ENCODE assay signal across 8 cellular contexts in the genomic region with DNA sequence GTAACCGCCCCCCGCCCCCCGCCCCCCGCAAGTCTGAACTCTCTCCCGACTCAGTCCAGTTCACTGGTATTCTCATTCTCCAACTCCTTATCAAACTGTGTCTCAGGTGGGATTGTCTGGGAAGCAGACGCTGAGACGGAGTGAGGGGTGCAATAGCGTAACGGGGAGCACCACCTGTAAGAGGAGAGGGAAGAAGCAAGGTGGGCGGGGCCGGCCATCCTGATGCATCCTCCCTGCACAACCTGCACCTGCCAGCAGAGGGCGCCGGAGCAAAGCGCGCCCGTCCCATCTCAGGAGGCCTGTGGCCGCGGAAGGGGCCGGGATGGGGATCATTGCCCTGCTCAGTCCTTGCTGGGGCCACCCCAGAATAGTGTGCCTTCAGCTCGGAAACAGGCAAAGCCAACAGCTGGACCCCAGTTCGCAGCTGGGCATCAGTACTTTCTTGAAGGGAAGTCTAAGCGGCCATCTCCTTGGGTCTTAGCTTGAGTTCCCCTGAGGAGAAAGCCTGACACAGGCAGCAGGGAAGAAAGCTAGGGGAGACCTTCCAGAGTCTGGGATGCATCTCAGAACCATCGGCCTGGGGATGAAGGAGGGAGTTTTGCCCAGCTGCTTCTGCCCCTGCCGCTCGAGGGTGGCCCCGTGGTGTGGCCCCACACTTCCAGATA.
A peak's percentile ranks its signal among the peaks of the same experiment; 100 is the strongest.
DNase-seq lines count a peak whose midpoint lies in the region; ATAC-seq and TF ChIP-seq lines count a peak whose summit lies in the region.

No MANE protein-coding gene starts in this region.

- BruUV-seq in HCT116 (replicated peaks; lab: Mats Ljungman, UMichigan): no TSS peak

- ATAC-seq in HCT116: peak; percentile 66
- ATAC-seq in natural killer cell treated with Interleukin-12 subunit alpha and Interleukin-12 subunit beta and Interleukin-15 and Interleukin-18, amount 100 ng/mL, for 72 hours: peak; percentile 45 to 66

- TF ChIP-seq CTCF in DOHH2 (IDR thresholded peaks at IDR 0.05; ENCODE audit: low read depth, low read length, poor library complexity, severe bottlenecking) (peak; percentile 98), HCT116 (IDR thresholded peaks at IDR 0.05 in 2 of 3, conservative IDR thresholded peaks at IDR 0.05 in 1 of 3; ENCODE audit: borderline replicate concordance in 1 of 3, insufficient read depth in 1 of 3, low read depth in 2 of 3, low read length in 2 of 3) (peak; percentile 66 to 98 (median 97); a peak in 5 of 6 replicates), endothelial cell (IDR thresholded peaks at IDR 0.05; ENCODE audit: unreplicated experiment) (peak; percentile 89), tibial artery (IDR thresholded peaks at IDR 0.05) (peak; percentile 55 to 78)

- H3K4me1 ChIP-seq in DOHH2 (ENCODE audit: control insufficient read depth, low read length) (peaks cover 8% of the 10 kb centered on the region; the same call in 1 of the 2 replicates), HCT116 (ENCODE audit: control insufficient read depth in 1 of 2, insufficient read depth in 2 of 2, low read length in 2 of 2) (peaks cover 5 to 40% of the 10 kb centered on the region in 2 experiments; a peak in 3 of 4 replicates), tibial artery (peaks cover 0 to 18% (median 8%) of the 10 kb centered on the region in 4 donors)

- H3K27me3 ChIP-seq in DOHH2 (ENCODE audit: control insufficient read depth, low read length) (peaks cover 22% of the 10 kb centered on the region), HCT116 (ENCODE audit: insufficient read depth, low read length) (no peaks in the 10 kb centered on the region), tibial artery (peaks cover 0 to 62% of the 10 kb centered on the region in 2 donors)

- no peaks in the 10 kb centered on the region for H3K36me3 ChIP-seq in DOHH2 (ENCODE audit: control insufficient read depth, low read length)
- no peaks in the 10 kb centered on the region for H3K36me3 ChIP-seq in HCT116 (ENCODE audit: control insufficient read depth in 1 of 2, insufficient read depth in 2 of 2, low read length in 2 of 2)
- H3K36me3 ChIP-seq in tibial artery: no peaks in the 10 kb centered on the region

- RAD21 ChIA-PET in HCT116 (lab: Charles Lee; ENCODE audit: low non-redundant PET in 1 of 2, low total read pairs in 2 of 2, uncharacterized antibody in 2 of 2, unreplicated experiment in 2 of 2): no interaction called here

- H3K27ac ChIP-seq in DOHH2 (ENCODE audit: low read depth, low read length) (no peak overlapping the region), HCT116 (ENCODE audit: low read depth, low read length) (no peak overlapping the region), tibial artery (no peak overlapping the region)

- H3K27me3 Mint-ChIP-seq in activated CD4-positive, alpha-beta memory T cell treated with anti-CD3 and anti-CD28 coated beads, Interleukin-2, amount 10 ng/mL, durations not matched to agents 7 days and 5 days: peaks cover 25% of the 10 kb centered on the region
- peaks cover 18% of the 10 kb centered on the region for H3K27me3 Mint-ChIP-seq in endothelial cell (ENCODE audit: unreplicated experiment)
- peaks cover 0 to 4% of the 10 kb centered on the region in 2 donors for H3K27me3 Mint-ChIP-seq in natural killer cell treated with Interleukin-12 subunit alpha and Interleukin-12 subunit beta and Interleukin-15 and Interleukin-18, amount 100 ng/mL, for 72 hours

- intact Hi-C loops in HCT116 (cut with micrococcal nuclease) (no loop called here), tibial artery (cut with DNase I; ENCODE audit: low total_unique reads) (loop anchor here (10.0 kb wide), 1 partner anchor 732 kb away; a partner anchor contains a TSS)

- H3K9me2 ChIP-seq in DOHH2 (replicated peaks; ENCODE audit: control insufficient read depth, low read length): no peaks in the 10 kb centered on the region
- H3K9me2 ChIP-seq in HCT116 (ENCODE audit: insufficient read depth): no peaks in the 10 kb centered on the region

- H3K9me3 ChIP-seq in DOHH2 (ENCODE audit: control insufficient read depth, insufficient read depth, low read length) (no peaks in the 10 kb centered on the region), HCT116 (ENCODE audit: control insufficient read depth in 1 of 2, insufficient read depth in 1 of 2, low read depth in 1 of 2, low read length in 2 of 2) (no peaks in the 10 kb centered on the region), tibial artery (no peaks in the 10 kb centered on the region)

- TF ChIP-seq RAD21 in HCT116 (IDR thresholded peaks at IDR 0.05; ENCODE audit: low read depth): peak; percentile 44

- H3F3A ChIP-seq in DOHH2 (ENCODE audit: control insufficient read depth, insufficient read depth): no peaks in the 10 kb centered on the region

- no peaks in the 10 kb centered on the region for H3K9me3 Mint-ChIP-seq in activated CD4-positive, alpha-beta memory T cell treated with anti-CD3 and anti-CD28 coated beads, Interleukin-2, amount 10 ng/mL, durations not matched to agents 7 days and 5 days
- H3K9me3 Mint-ChIP-seq in endothelial cell (ENCODE audit: unreplicated experiment): no peaks in the 10 kb centered on the region
- no peaks in the 10 kb centered on the region for H3K9me3 Mint-ChIP-seq in natural killer cell treated with Interleukin-12 subunit alpha and Interleukin-12 subunit beta and Interleukin-15 and Interleukin-18, amount 100 ng/mL, for 72 hours

- no peaks in the 10 kb centered on the region for H3K79me2 ChIP-seq in DOHH2 (ENCODE audit: control insufficient read depth, low read length)
- no peaks in the 10 kb centered on the region for H3K79me2 ChIP-seq in HCT116 (ENCODE audit: insufficient read depth, low read length)

- no peaks in the 10 kb centered on the region for H4K20me1 ChIP-seq in DOHH2 (ENCODE audit: control insufficient read depth, insufficient read depth, low read depth, low read length)
- no peaks in the 10 kb centered on the region for H4K20me1 ChIP-seq in HCT116 (ENCODE audit: insufficient read depth)

- H3K36me3 Mint-ChIP-seq in activated CD4-positive, alpha-beta memory T cell treated with anti-CD3 and anti-CD28 coated beads, Interleukin-2, amount 10 ng/mL, durations not matched to agents 7 days and 5 days (ENCODE audit: low read depth): no peaks in the 10 kb centered on the region
- no peaks in the 10 kb centered on the region for H3K36me3 Mint-ChIP-seq in endothelial cell (ENCODE audit: low read depth, unreplicated experiment)
- H3K36me3 Mint-ChIP-seq in natural killer cell treated with Interleukin-12 subunit alpha and Interleukin-12 subunit beta and Interleukin-15 and Interleukin-18, amount 100 ng/mL, for 72 hours: no peaks in the 10 kb centered on the region

- TF ChIP-seq POLR2A in HCT116 (IDR thresholded peaks at IDR 0.05; ENCODE audit: borderline replicate concordance, extremely low read depth, insufficient read depth, insufficient read length): no peak

- DNase-seq in HCT116 (ENCODE audit: low read depth, low spot score) (peak; percentile 42), NCI-H226 (peak; percentile 55), endothelial cell (ENCODE audit: low spot score) (peak; percentile 89), tibial artery (peak; percentile 42 to 74), superior temporal gyrus (ENCODE audit: extremely low spot score) (no peak)
- DNase-seq in activated CD4-positive, alpha-beta memory T cell treated with anti-CD3 and anti-CD28 coated beads, Interleukin-2, amount 10 ng/mL, durations not matched to agents 7 days and 5 days: peak; percentile 74
- peak; percentile 75 for DNase-seq in natural killer cell treated with Interleukin-12 subunit alpha and Interleukin-12 subunit beta and Interleukin-15 and Interleukin-18, amount 100 ng/mL, for 72 hours (ENCODE audit: low spot score)

- CTCF ChIA-PET in HCT116 (lab: Charles Lee): interaction anchor here (0.7 to 4.4 kb wide), 8 partner anchors 18 to 497 kb away, joined by 3 to 42 read pairs (median 4); no protein-coding TSS in a partner anchor
- CTCF ChIA-PET in activated CD4-positive, alpha-beta memory T cell treated with anti-CD3 and anti-CD28 coated beads, Interleukin-2, amount 10 ng/mL, durations not matched to agents 7 days and 5 days (lab: Charles Lee): interaction anchor here (1.1 to 1.7 kb wide), 3 partner anchors 15 to 381 kb away, joined by 3 to 5 read pairs (median 4); no protein-coding TSS in a partner anchor

- H3K4me2 ChIP-seq in DOHH2 (ENCODE audit: low read length) (no peak overlapping the region), HCT116 (ENCODE audit: low read length) (peak overlapping the region; percentile 50)

- no peak overlapping the region for H3K27ac Mint-ChIP-seq in activated CD4-positive, alpha-beta memory T cell treated with anti-CD3 and anti-CD28 coated beads, Interleukin-2, amount 10 ng/mL, durations not matched to agents 7 days and 5 days
- H3K27ac Mint-ChIP-seq in endothelial cell (ENCODE audit: unreplicated experiment): no peak overlapping the region
- H3K27ac Mint-ChIP-seq in natural killer cell treated with Interleukin-12 subunit alpha and Interleukin-12 subunit beta and Interleukin-15 and Interleukin-18, amount 100 ng/mL, for 72 hours: no peak overlapping the region

- H2AFZ ChIP-seq in HCT116 (ENCODE audit: low read depth, low read length, poor library complexity, severe bottlenecking): peak overlapping the region; percentile 94

- H3K4me1 Mint-ChIP-seq in activated CD4-positive, alpha-beta memory T cell treated with anti-CD3 and anti-CD28 coated beads, Interleukin-2, amount 10 ng/mL, durations not matched to agents 7 days and 5 days: no peaks in the 10 kb centered on the region
- no peaks in the 10 kb centered on the region for H3K4me1 Mint-ChIP-seq in endothelial cell (ENCODE audit: unreplicated experiment)
- peaks cover 0 to 3% of the 10 kb centered on the region in 2 donors for H3K4me1 Mint-ChIP-seq in natural killer cell treated with Interleukin-12 subunit alpha and Interleukin-12 subunit beta and Interleukin-15 and Interleukin-18, amount 100 ng/mL, for 72 hours (ENCODE audit: low read depth in 2 of 2)

- no peak overlapping the region for H3K4me3 Mint-ChIP-seq in activated CD4-positive, alpha-beta memory T cell treated with anti-CD3 and anti-CD28 coated beads, Interleukin-2, amount 10 ng/mL, durations not matched to agents 7 days and 5 days
- H3K4me3 Mint-ChIP-seq in endothelial cell (ENCODE audit: unreplicated experiment): no peak overlapping the region
- H3K4me3 Mint-ChIP-seq in natural killer cell treated with Interleukin-12 subunit alpha and Interleukin-12 subunit beta and Interleukin-15 and Interleukin-18, amount 100 ng/mL, for 72 hours: no peak overlapping the region

- H3K4me3 ChIP-seq in DOHH2 (ENCODE audit: low read length) (no peak overlapping the region), HCT116 (replicated peaks in 1 of 2; ENCODE audit: low read depth in 1 of 2, low read length in 2 of 2) (0 out of 4 replicates have a peak overlapping the region, but pooled peaks of 1 of the 2 experiments have one; percentile 5), tibial artery (no peak overlapping the region)

- no peak overlapping the region for H3K9ac ChIP-seq in HCT116 (ENCODE audit: low read length)

- POLR2A ChIA-PET in HCT116 (lab: Charles Lee): interaction anchor here (0.7 to 4.8 kb wide), 2 partner anchors 379 to 397 kb away, joined by 4 to 100 read pairs; no protein-coding TSS in a partner anchor
- POLR2A ChIA-PET in activated CD4-positive, alpha-beta memory T cell treated with anti-CD3 and anti-CD28 coated beads, Interleukin-2, amount 10 ng/mL, durations not matched to agents 7 days and 5 days (lab: Charles Lee): interaction anchor here (0.7 kb wide), 1 partner anchor 453 kb away, joined by 3 read pairs; a partner anchor contains a TSS
